1 cellular context compared by ENCODE assay signal in the genomic region with DNA sequence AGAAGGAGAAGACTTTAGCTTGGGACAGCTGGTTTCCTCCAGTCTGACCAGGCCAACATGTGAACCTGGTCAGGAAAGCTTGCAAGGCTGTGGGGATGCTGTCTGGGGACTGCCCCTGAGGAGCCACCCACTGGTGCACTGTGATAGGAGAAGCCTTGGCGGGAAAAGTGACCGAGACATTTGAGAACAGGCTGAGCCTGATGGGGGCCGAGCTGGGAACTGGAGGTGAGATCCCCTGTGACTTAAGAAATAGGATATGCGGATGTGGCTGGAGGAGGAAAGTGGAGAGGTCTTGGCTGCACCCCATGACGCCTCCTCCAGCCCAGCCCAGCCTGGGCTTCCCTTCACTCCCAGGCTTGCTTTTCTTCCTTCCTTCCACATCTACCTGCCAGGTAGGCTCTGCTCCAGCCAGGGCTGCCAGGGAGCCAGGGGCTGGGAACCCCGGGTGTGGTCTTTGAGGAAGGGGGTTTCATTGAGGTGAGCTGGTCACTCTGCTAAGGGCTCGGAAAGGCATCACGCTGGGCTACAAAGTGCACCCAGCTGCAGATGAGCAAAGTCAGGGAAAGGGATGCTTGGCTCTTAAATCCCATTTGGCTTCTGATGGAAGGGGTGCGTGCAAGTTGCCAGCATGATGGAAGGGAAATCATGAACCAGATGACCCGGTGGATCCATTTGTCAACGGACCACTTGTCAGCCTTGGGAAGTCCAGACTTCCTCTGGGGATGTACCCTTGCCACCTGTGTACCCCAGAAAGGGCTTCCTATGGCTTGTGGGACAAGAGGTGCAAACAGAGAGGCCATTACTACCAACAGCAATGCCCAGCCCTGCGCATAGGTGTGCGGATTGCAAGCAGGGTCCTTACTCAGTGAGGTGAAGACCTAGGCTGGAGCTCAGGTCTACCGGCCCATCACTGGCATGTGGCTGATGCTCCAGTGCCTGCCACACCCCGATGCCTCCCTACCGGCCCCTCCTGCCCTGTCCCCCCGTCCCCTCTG.
TF ChIP-seq lines count a peak whose summit lies in the region.

No MANE protein-coding gene starts in this region.

TF ChIP-seq in WTC11, 78 proteins besides CTCF, POLR2A, EP300 and RAD21 (continued from another document):
- TF ChIP-seq, protein P1, sequence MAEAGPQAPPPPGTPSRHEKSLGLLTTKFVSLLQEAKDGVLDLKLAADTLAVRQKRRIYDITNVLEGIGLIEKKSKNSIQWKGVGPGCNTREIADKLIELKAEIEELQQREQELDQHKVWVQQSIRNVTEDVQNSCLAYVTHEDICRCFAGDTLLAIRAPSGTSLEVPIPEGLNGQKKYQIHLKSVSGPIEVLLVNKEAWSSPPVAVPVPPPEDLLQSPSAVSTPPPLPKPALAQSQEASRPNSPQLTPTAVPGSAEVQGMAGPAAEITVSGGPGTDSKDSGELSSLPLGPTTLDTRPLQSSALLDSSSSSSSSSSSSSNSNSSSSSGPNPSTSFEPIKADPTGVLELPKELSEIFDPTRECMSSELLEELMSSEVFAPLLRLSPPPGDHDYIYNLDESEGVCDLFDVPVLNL (CRISPR knock-in tag; IDR thresholded peaks at IDR 0.05; ENCODE audit: borderline replicate concordance, low read depth) = no peak
- TF ChIP-seq MXD4 (CRISPR knock-in tag; IDR thresholded peaks at IDR 0.05; ENCODE audit: borderline replicate concordance) = no peak
TF ChIP-seq in WTC11: peak in this region for 1.
